Comparison of ENCODE assay signal across 8 cellular contexts in genomic region chr3:53709856-53710674, GRCh38.
DNase-seq lines count a peak whose midpoint lies in the region; ATAC-seq and TF ChIP-seq lines count a peak whose summit lies in the region.

No MANE protein-coding gene starts in this region.

- no peak overlapping the region for H3K27ac Mint-ChIP-seq in progenitor cell of endocrine pancreas

- TF ChIP-seq CTCF in C4-2B (conservative IDR thresholded peaks at IDR 0.05) (peak; percentile 89), Loucy (conservative IDR thresholded peaks at IDR 0.05; ENCODE audit: low read length) (peak; percentile 82), progenitor cell of endocrine pancreas (IDR thresholded peaks at IDR 0.05; ENCODE audit: unreplicated experiment) (peak; percentile 94)

- DNase-seq in SKM-1 treated with dmso at 0.1 percent for 144 hours (lab: John Stamatoyannopoulos, UW; ENCODE audit: unreplicated experiment) (peak; percentile 73), cardiac septum (ENCODE audit: low spot score) (peak; percentile 86), progenitor cell of endocrine pancreas (ENCODE audit: low spot score, unreplicated experiment) (peak; percentile 73), aorta (peak; percentile 76 to 85)
- peak; percentile 29 for DNase-seq in activated naive CD8-positive, alpha-beta T cell treated with anti-CD3 and anti-CD28 coated beads, Interleukin-2, amount 50 U/mL, for 16 hours (ENCODE audit: low read depth, low spot score)

- H3K36me3 ChIP-seq in Loucy (ENCODE audit: insufficient read depth, low read length) (no peaks in the 10 kb centered on the region), aorta (ENCODE audit: control insufficient read depth in 1 of 2, insufficient read depth in 2 of 2, low read length in 1 of 2) (no peaks in the 10 kb centered on the region)

- H3K79me2 ChIP-seq in Loucy (ENCODE audit: insufficient read depth, low read length) = no peaks in the 10 kb centered on the region

- H3K4me3 Mint-ChIP-seq in progenitor cell of endocrine pancreas (ENCODE audit: low read depth) = no peak overlapping the region

- no peaks in the 10 kb centered on the region for H3K36me3 Mint-ChIP-seq in progenitor cell of endocrine pancreas (ENCODE audit: insufficient read depth)

- no peaks in the 10 kb centered on the region for H3F3A ChIP-seq in Loucy (ENCODE audit: low read depth)

- WGBS in aorta, 2 donors = 12 to 15% methylated on average over 11 of the region's 11 CpGs

- H3K27ac ChIP-seq in C4-2B (no peak overlapping the region), aorta (ENCODE audit: low read depth in 1 of 2, low read length in 2 of 2) (no peak overlapping the region)

- no peaks in the 10 kb centered on the region for H3K9me2 ChIP-seq in Loucy (replicated peaks; ENCODE audit: low read depth, low read length)

- peak overlapping the region; percentile 85 for H2AFZ ChIP-seq in Loucy (ENCODE audit: low read length)

- peaks cover 17% of the 10 kb centered on the region for H3K4me1 Mint-ChIP-seq in progenitor cell of endocrine pancreas (ENCODE audit: low read depth)

- H3K4me1 ChIP-seq in Loucy (ENCODE audit: insufficient read depth, low read length, poor library complexity, severe bottlenecking) = peaks cover 11% of the 10 kb centered on the region
- H3K4me1 ChIP-seq in aorta (ENCODE audit: control insufficient read depth in 1 of 2, insufficient read depth in 2 of 2, low read length in 2 of 2) = no peaks in the 10 kb centered on the region

- H3K27me3 ChIP-seq in Loucy (ENCODE audit: insufficient read depth, low read length, poor library complexity, severe bottlenecking) (no peaks in the 10 kb centered on the region), aorta (ENCODE audit: control insufficient read depth in 1 of 2, insufficient read depth in 2 of 2, low read length in 1 of 2) (no peaks in the 10 kb centered on the region)

- H3K9me3 ChIP-seq in Loucy (ENCODE audit: insufficient read depth, low read depth, low read length) (no peaks in the 10 kb centered on the region), aorta (ENCODE audit: control insufficient read depth, low read length) (no peaks in the 10 kb centered on the region)

- ATAC-seq in GM19468 (IDR thresholded peaks at IDR 0.05; ENCODE audit: extremely low read depth, unreplicated experiment) (peak; percentile 55), aorta (ENCODE audit: low FRiP score) (peak; percentile 78)

- no peaks in the 10 kb centered on the region for H4K20me1 ChIP-seq in Loucy (ENCODE audit: insufficient read depth, low read length, poor library complexity, severe bottlenecking)

- H3K9ac ChIP-seq in Loucy (ENCODE audit: low read depth, low read length, poor library complexity, severe bottlenecking) = no peak overlapping the region

- no peak overlapping the region for H3K4me3 ChIP-seq in Loucy (ENCODE audit: low read length, poor library complexity, severe bottlenecking)
- no peak overlapping the region for H3K4me3 ChIP-seq in aorta (ENCODE audit: low read length in 2 of 2)

- H3K9me3 Mint-ChIP-seq in progenitor cell of endocrine pancreas (ENCODE audit: low read depth) = no peaks in the 10 kb centered on the region

- peaks cover 7% of the 10 kb centered on the region for H3K27me3 Mint-ChIP-seq in progenitor cell of endocrine pancreas

- H3K4me2 ChIP-seq in Loucy (ENCODE audit: low read depth, low read length, poor library complexity, severe bottlenecking) = no peak overlapping the region

- intact Hi-C loops in cardiac septum (cut with DNase I) = loop anchor here (2.0 to 5.0 kb wide), 3 partner anchors 333 to 488 kb away; no protein-coding TSS in a partner anchor
- intact Hi-C loops in aorta (cut with DNase I) = loop anchor here (2.0 to 10.0 kb wide), 3 partner anchors 335 to 488 kb away; no protein-coding TSS in a partner anchor

Comparison
In these comparisons a context has a peak if more than half of its experiments do, and no peak if none do; other contexts are left out.
1. DNase-seq: peak in every context shown above with its lines; median percentile 86 in cardiac septum; 80 in aorta; 73 in SKM-1 treated with dmso at 0.1 percent for 144 hours; 73 in progenitor cell of endocrine pancreas; 29 in activated naive CD8-positive, alpha-beta T cell treated with anti-CD3 and anti-CD28 coated beads, Interleukin-2, amount 50 U/mL, for 16 hours.